ENCODE assay signal across 8 cellular contexts in genomic region chr20:64062596-64063388, GRCh38. TPM values are rescaled to one million over a fixed set of nuclear protein-coding genes. Genes with fewer than 3 reads are reported as not detected.
DNase-seq lines count a peak whose midpoint lies in the region; ATAC-seq, FAIRE-seq and TF ChIP-seq lines count a peak whose summit lies in the region.

Gene TCEA2, plus strand, starts transcription at chr20:64063198. Its CDS starts 115 bp downstream, at chr20:64063313.

- H3K79me2 ChIP-seq in DND-41 (ENCODE audit: insufficient read depth, low read length) (peaks cover 5% of the 10 kb centered on the region; the same call in 1 of the 2 replicates), neural cell (replicated peaks; ENCODE audit: insufficient read depth, low read length) (peaks cover 7% of the 10 kb centered on the region)

- H3K9me3 Mint-ChIP-seq in stimulated activated naive CD8-positive, alpha-beta T cell treated with anti-CD3 and anti-CD28 coated beads, Interleukin-15, amount 100 ng/mL, for 72 hours: no peaks in the 10 kb centered on the region

- TF ChIP-seq EP300 in neural cell (conservative IDR thresholded peaks at IDR 0.05; ENCODE audit: poor library complexity, severe bottlenecking): peak; percentile 50

- peak within 1 kb of the TSS; percentile 89 to 91 for H3K27ac Mint-ChIP-seq in stimulated activated naive CD8-positive, alpha-beta T cell treated with anti-CD3 and anti-CD28 coated beads, Interleukin-15, amount 100 ng/mL, for 72 hours

- H3K9me2 ChIP-seq in neural cell (ENCODE audit: insufficient read depth, low read length): no peaks in the 10 kb centered on the region

- H3K9ac ChIP-seq in DND-41 (ENCODE audit: low read depth, low read length) (peak within 1 kb of the TSS; percentile 87), neural cell (ENCODE audit: low read length) (peak within 1 kb of the TSS; percentile 83)

- H3K27ac ChIP-seq in DND-41 (ENCODE audit: low read length): peak within 1 kb of the TSS; percentile 78
- peak within 1 kb of the TSS; percentile 52 for H3K27ac ChIP-seq in neural cell (ENCODE audit: low read length)

- peak; percentile 96 for ATAC-seq in DND-41 (ENCODE audit: insufficient read depth, low read depth)
- ATAC-seq in stimulated activated naive CD8-positive, alpha-beta T cell treated with anti-CD3 and anti-CD28 coated beads, Interleukin-15, amount 100 ng/mL, for 72 hours: peak; percentile 85

- peaks cover 14% of the 10 kb centered on the region for H4K20me1 ChIP-seq in DND-41 (ENCODE audit: insufficient read depth, low read length)
- no peaks in the 10 kb centered on the region for H4K20me1 ChIP-seq in neural cell (ENCODE audit: insufficient read depth)

- TF ChIP-seq POLR2A in H54 (IDR thresholded peaks at IDR 0.05; ENCODE audit: low read depth, low read length): peak; percentile 61

- H3K27me3 ChIP-seq in DND-41 (ENCODE audit: insufficient read depth, low read length, poor library complexity) (no peaks in the 10 kb centered on the region), neural cell (ENCODE audit: insufficient read depth, low read depth, low read length) (no peaks in the 10 kb centered on the region)

- TF ChIP-seq CTCF in DND-41 (IDR thresholded peaks at IDR 0.05; ENCODE audit: borderline replicate concordance, extremely low read depth, low read length, poor library complexity, severe bottlenecking) (no peak), neural cell (IDR thresholded peaks at IDR 0.05; ENCODE audit: poor library complexity, severe bottlenecking) (peak; percentile 30)

- H3K4me2 ChIP-seq in DND-41 (ENCODE audit: insufficient read depth, low read length) (peak within 1 kb of the TSS; percentile 91), neural cell (ENCODE audit: low read length) (peak within 1 kb of the TSS; percentile 74)

- H2AFZ ChIP-seq in DND-41 (ENCODE audit: low read depth, low read length): peak within 1 kb of the TSS; percentile 92
- peak within 1 kb of the TSS; percentile 91 for H2AFZ ChIP-seq in neural cell (ENCODE audit: low read depth, low read length)

- no peaks in the 10 kb centered on the region for H3K36me3 ChIP-seq in DND-41 (ENCODE audit: insufficient read depth, low read length)
- no peaks in the 10 kb centered on the region for H3K36me3 ChIP-seq in neural cell (ENCODE audit: insufficient read depth, low read length)

- peak within 1 kb of the TSS; percentile 69 to 83 for H3K4me3 ChIP-seq in DND-41 (ENCODE audit: low read depth in 1 of 2, low read length in 2 of 2)
- H3K4me3 ChIP-seq in neural cell (ENCODE audit: low read length): peak within 1 kb of the TSS; percentile 78

- DNase-seq in DND-41: peak; percentile 98
- DNase-seq in H54 (ENCODE audit: insufficient read length, low spot score): peak; percentile 96
- DNase-seq in M059J (ENCODE audit: low read depth): peak; percentile 97
- DNase-seq in SHP77 treated with DMSO at 0.1 percent for 48 hours (lab: John Stamatoyannopoulos, UW): peak; percentile 96
- DNase-seq in activated effector memory CD4-positive, alpha-beta T cell treated with anti-CD3 and anti-CD28 coated beads, Interleukin-2, amount 50 U/mL, for 16 hours: peak; percentile 98
- peak; percentile 90 for DNase-seq in fibroblast of the conjunctiva (ENCODE audit: low read depth)
- DNase-seq in stimulated activated naive CD8-positive, alpha-beta T cell treated with anti-CD3 and anti-CD28 coated beads, Interleukin-15, amount 100 ng/mL, for 72 hours: peak; percentile 87 to 94

- peak; percentile 12 for TF ChIP-seq RAD21 in neural cell (conservative IDR thresholded peaks at IDR 0.05)

- H3K27me3 Mint-ChIP-seq in stimulated activated naive CD8-positive, alpha-beta T cell treated with anti-CD3 and anti-CD28 coated beads, Interleukin-15, amount 100 ng/mL, for 72 hours: no peaks in the 10 kb centered on the region

- H3K4me3 Mint-ChIP-seq in stimulated activated naive CD8-positive, alpha-beta T cell treated with anti-CD3 and anti-CD28 coated beads, Interleukin-15, amount 100 ng/mL, for 72 hours: peak within 1 kb of the TSS; percentile 86 to 92

- peaks cover 34% of the 10 kb centered on the region for H3K4me1 ChIP-seq in DND-41 (ENCODE audit: insufficient read depth, low read length)

- FAIRE-seq in H54 (lab: Jason Lieb, UNC): no peak

- H3F3A ChIP-seq in neural cell (ENCODE audit: insufficient read depth, low read length, poor library complexity, severe bottlenecking): no peaks in the 10 kb centered on the region

- H3K9me3 ChIP-seq in DND-41 (ENCODE audit: insufficient read depth, low read length, severe bottlenecking) (no peaks in the 10 kb centered on the region), neural cell (ENCODE audit: low read length) (no peaks in the 10 kb centered on the region)

- H3K4me1 Mint-ChIP-seq in stimulated activated naive CD8-positive, alpha-beta T cell treated with anti-CD3 and anti-CD28 coated beads, Interleukin-15, amount 100 ng/mL, for 72 hours: peaks cover 72% of the 10 kb centered on the region

TF ChIP-seq in neural cell, 6 proteins besides CTCF, POLR2A, EP300 and RAD21:
- TF ChIP-seq POLR2AphosphoS5 (IDR thresholded peaks at IDR 0.05): peak; percentile 61
- no peak for TF ChIP-seq TAF1 (IDR thresholded peaks at IDR 0.05; ENCODE audit: low read depth)
- no peak for TF ChIP-seq SMC3 (conservative IDR thresholded peaks at IDR 0.05; ENCODE audit: poor library complexity)
- TF ChIP-seq MXI1 (conservative IDR thresholded peaks at IDR 0.05; ENCODE audit: poor library complexity, severe bottlenecking): peak; percentile 82
- no peak for TF ChIP-seq REST (IDR thresholded peaks at IDR 0.05; ENCODE audit: borderline replicate concordance)

RNA-seq across cellular contexts. Expression of gene TCEA2, which starts in this region (rescaled TPM):
- 21.1 and 28.7 TPM in 2 replicates for total RNA-seq in M059J (2014; rRNA removed; shearing (Covaris generic))
- 87.7 and 103 TPM in 2 replicates for polyA plus RNA-seq in neural cell
- polyA minus RNA-seq in neural cell: 39.2 and 39.9 TPM in 2 replicates

Comparison
In these comparisons a context has a peak if more than half of its experiments do, and no peak if none do; other contexts are left out.
1. Peak in every context shown above with its lines: DNase-seq, ATAC-seq, H3K4me3 ChIP-seq and H3K27ac ChIP-seq.